Comparison of ENCODE assay signal across 9 cellular contexts in the genomic region with DNA sequence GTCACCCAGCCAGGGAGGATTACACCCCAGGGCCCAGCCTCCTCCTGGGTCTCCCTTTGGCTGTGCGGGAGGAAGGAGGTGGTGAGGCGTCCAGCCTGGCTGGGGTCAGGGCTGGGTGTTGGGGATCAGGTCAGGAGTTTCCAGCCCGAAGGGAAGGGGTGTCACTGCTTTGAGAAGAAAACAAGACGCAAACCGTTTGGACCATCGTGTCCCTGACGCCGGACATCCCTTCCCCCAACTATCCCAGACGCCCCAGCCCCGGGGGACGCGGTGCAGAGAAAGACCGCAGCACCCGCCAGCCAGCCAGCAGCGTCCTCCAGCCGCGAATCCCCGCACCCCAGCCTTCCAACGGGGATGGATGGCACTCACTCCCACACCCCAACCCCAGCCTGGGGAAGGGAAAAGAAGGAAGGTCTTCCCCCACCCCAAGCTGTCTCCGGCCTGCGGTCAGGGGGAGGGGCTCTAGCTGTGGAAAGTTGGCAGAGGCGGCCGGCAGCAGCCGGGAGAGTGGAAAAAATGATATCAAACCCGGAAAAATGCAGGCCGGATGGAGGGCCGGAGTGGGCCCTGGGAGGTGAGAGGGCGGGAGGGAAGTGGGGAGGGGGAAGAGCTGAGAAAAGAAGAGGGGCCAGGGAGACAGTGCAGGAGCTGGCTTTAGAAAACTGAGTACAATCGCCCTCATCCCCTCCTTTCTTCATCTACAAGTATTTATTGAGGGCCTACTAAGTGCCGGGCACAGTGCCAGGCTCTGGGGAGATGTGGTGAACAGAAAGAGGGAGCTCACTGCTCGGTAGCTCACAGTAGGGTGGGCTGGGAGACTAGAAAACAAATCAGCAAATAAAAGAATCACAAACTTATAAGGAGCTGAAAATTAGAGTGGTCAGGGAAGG. TPM values are rescaled to one million over a fixed set of nuclear protein-coding genes. Genes with fewer than 3 reads are reported as not detected.
DNase-seq lines count a peak whose midpoint lies in the region; ATAC-seq and TF ChIP-seq lines count a peak whose summit lies in the region.
"Had no signal": no experiment of that assay in that cellular context is flagged by ENCODE, and none has a peak within 500 bp of the region (broad histone marks: within the 10 kb centered on the region; RNA-seq: fewer than 3 reads in every experiment).

No MANE protein-coding gene starts in this region.

- H3K4me1 ChIP-seq in NT2/D1 (ENCODE audit: insufficient read depth, insufficient read length) = peaks cover 2% of the 10 kb centered on the region
- H3K4me1 ChIP-seq in thoracic aorta (ENCODE audit: control insufficient read depth in 1 of 2, low read depth in 2 of 2) = peaks cover 0 to 16% of the 10 kb centered on the region in 2 donors

- no peaks in the 10 kb centered on the region for H3K9me3 ChIP-seq in NT2/D1 (ENCODE audit: insufficient read depth, low read length)
- H3K9me3 ChIP-seq in thoracic aorta = no peaks in the 10 kb centered on the region

- peak; percentile 27 for ATAC-seq in thoracic aorta (ENCODE audit: insufficient number of reproducible peaks, low FRiP score, low read depth)
- ATAC-seq in GM19455 (IDR thresholded peaks at IDR 0.05; ENCODE audit: unreplicated experiment) = no peak
- ATAC-seq in GM21786 (IDR thresholded peaks at IDR 0.05; ENCODE audit: unreplicated experiment) = no peak

- H3K9ac ChIP-seq in NT2/D1 (ENCODE audit: insufficient read length, low read depth) = peak overlapping the region; percentile 61

- TF ChIP-seq CTCF in lower leg skin (IDR thresholded peaks at IDR 0.05) (no peak), thoracic aorta (IDR thresholded peaks at IDR 0.05) (no peak)

- TF ChIP-seq POLR2A in lower leg skin (IDR thresholded peaks at IDR 0.05) = no peak

- peak overlapping the region; percentile 70 to 85 for H3K27ac ChIP-seq in thoracic aorta

- intact Hi-C loops in lower leg skin (cut with DNase I; ENCODE audit: low total_unique reads) = no loop called here

- peaks cover 16% of the 10 kb centered on the region for H3K27me3 ChIP-seq in NT2/D1 (ENCODE audit: insufficient read depth, insufficient read length)
- no peaks in the 10 kb centered on the region for H3K27me3 ChIP-seq in thoracic aorta (replicated peaks; ENCODE audit: insufficient read depth)

- WGBS in lower leg skin, 2 donors = 8 to 11% methylated on average over 28 to 31 of the region's 31 CpGs

- DNase-seq in NT2/D1 (ENCODE audit: low read depth, low spot score) (no peak), dermis microvascular lymphatic vessel endothelial cell (ENCODE audit: low read depth in 2 of 2) (peak; percentile 71 to 74), lower leg skin (ENCODE audit: low spot score in 2 of 2) (peak; percentile 41 to 92), thoracic aorta (ENCODE audit: low spot score) (no peak), NCI-H2171 treated with DMSO at 0.1 percent for 48 hours (lab: John Stamatoyannopoulos, UW) (no peak), COR-L47 (lab: John Stamatoyannopoulos, UW) (no peak)
- DNase-seq: NCI-H524 treated with DMSO at 0.1 percent for 48 hours had no signal

- H3K4me3 ChIP-seq in NT2/D1 (ENCODE audit: insufficient read length, low read depth) (peak overlapping the region; percentile 46), lower leg skin (ENCODE audit: low read depth, poor library complexity, severe bottlenecking) (no peak overlapping the region), thoracic aorta (peak overlapping the region; percentile 61)

- H3K36me3 ChIP-seq in NT2/D1 (ENCODE audit: insufficient read depth, insufficient read length, low read length) = no peaks in the 10 kb centered on the region
- H3K36me3 ChIP-seq in thoracic aorta = no peaks in the 10 kb centered on the region

RNA-seq across cellular contexts. Expression of a gene that starts 10.6 kb away (rescaled TPM):
- total RNA-seq in dermis microvascular lymphatic vessel endothelial cell (under 0.01 TPM in 1 of 2 replicates, not detected in the other), lower leg skin (1 to 10 TPM in 3 of 4 donors, not detected in 1; 1.3 to 4.4 (median 2.9) TPM), thoracic aorta (1 to 10 TPM; 4.3 TPM)

RNA-seq across cellular contexts. Expression of a gene that starts 10.8 kb away (rescaled TPM):
- total RNA-seq in dermis microvascular lymphatic vessel endothelial cell (not detected in 2 replicates), lower leg skin (not detected), thoracic aorta (not detected)

RNA-seq across cellular contexts. Expression of a gene that starts 28.5 kb away (rescaled TPM):
- 31.1 and 56.0 TPM in 2 replicates for total RNA-seq in dermis microvascular lymphatic vessel endothelial cell
- total RNA-seq in lower leg skin = 10 to 100 TPM; 35.0 to 51.9 (median 44.2) TPM
- total RNA-seq in thoracic aorta = 10 to 100 TPM; 71.6 to 76.7 TPM

RNA-seq across cellular contexts. Expression of a gene that starts 45.3 kb away (rescaled TPM):
- not detected in 2 replicates for total RNA-seq in dermis microvascular lymphatic vessel endothelial cell
- not detected for total RNA-seq in lower leg skin
- total RNA-seq in thoracic aorta = not detected

Comparison
In these comparisons a context has a peak if more than half of its experiments do, and no peak if none do; other contexts are left out.
1. DNase-seq: peak in dermis microvascular lymphatic vessel endothelial cell (2 of 2) and lower leg skin (2 of 2); none in NT2/D1 (single experiment), thoracic aorta (single experiment), NCI-H2171 treated with DMSO at 0.1 percent for 48 hours (single experiment) and COR-L47 (single experiment).